ENCODE assay signal across 34 cellular contexts in genomic region chr18:37519506-37520135, GRCh38. TPM values are rescaled to one million over a fixed set of nuclear protein-coding genes. Genes with fewer than 3 reads are reported as not detected.
"Had no signal": no experiment of that assay in that cellular context is flagged by ENCODE, and none has a peak within 500 bp of the region (broad histone marks: within the 10 kb centered on the region; RNA-seq: fewer than 3 reads in every experiment).

No MANE protein-coding gene starts in this region.

- H2AFZ ChIP-seq: PC-9 had no signal

- ATAC-seq: activated CD8-positive, alpha-beta memory T cell treated with anti-CD3 and anti-CD28 coated beads, Interleukin-2, amount 10 ng/mL, durations not matched to agents 7 days and 5 days; activated T-cell treated with anti-CD3 and anti-CD28 coated beads, Interleukin-2, amount 50 U/mL, for 72 hours; activated T-helper 17 cell treated with anti-CD3 and anti-CD28 coated beads, Interleukin-2, amount 50 U/mL, for 72 hours; Right ventricle myocardium inferior had no signal

- H3K36me3 Mint-ChIP-seq: activated CD8-positive, alpha-beta memory T cell treated with anti-CD3 and anti-CD28 coated beads, Interleukin-2, amount 10 ng/mL, durations not matched to agents 7 days and 5 days; activated naive CD8-positive, alpha-beta T cell treated with anti-CD3 and anti-CD28 coated beads for 36 hours had no signal

- H3K36me3 ChIP-seq: brain microvascular endothelial cell, MG63, WERI-Rb-1 had no signal

- H3K27ac Mint-ChIP-seq: activated CD4-positive, alpha-beta memory T cell treated with anti-CD3 and anti-CD28 coated beads, Interleukin-2, amount 10 ng/mL, durations not matched to agents 7 days and 5 days; activated CD8-positive, alpha-beta memory T cell treated with anti-CD3 and anti-CD28 coated beads, Interleukin-2, amount 10 ng/mL, durations not matched to agents 7 days and 5 days; activated naive CD8-positive, alpha-beta T cell treated with anti-CD3 and anti-CD28 coated beads for 36 hours; activated T-cell treated with anti-CD3 and anti-CD28 coated beads, Interleukin-2, amount 50 U/mL, for 72 hours; activated T-helper 17 cell treated with anti-CD3 and anti-CD28 coated beads, Interleukin-2, amount 50 U/mL, for 72 hours had no signal

- H3K4me3 ChIP-seq: MG63, PC-9, SK-N-MC had no signal

- H3K9me3 Mint-ChIP-seq: activated CD4-positive, alpha-beta memory T cell treated with anti-CD3 and anti-CD28 coated beads, Interleukin-2, amount 10 ng/mL, durations not matched to agents 7 days and 5 days; activated naive CD8-positive, alpha-beta T cell treated with anti-CD3 and anti-CD28 coated beads for 36 hours; activated T-cell treated with anti-CD3 and anti-CD28 coated beads, Interleukin-2, amount 50 U/mL, for 72 hours; activated T-helper 17 cell treated with anti-CD3 and anti-CD28 coated beads, Interleukin-2, amount 50 U/mL, for 72 hours had no signal

- H3K27ac ChIP-seq: brain microvascular endothelial cell, PC-9, RWPE1, SK-N-MC, WERI-Rb-1 had no signal

- H3K4me3 Mint-ChIP-seq: activated CD4-positive, alpha-beta memory T cell treated with anti-CD3 and anti-CD28 coated beads, Interleukin-2, amount 10 ng/mL, durations not matched to agents 7 days and 5 days; activated CD8-positive, alpha-beta memory T cell treated with anti-CD3 and anti-CD28 coated beads, Interleukin-2, amount 10 ng/mL, durations not matched to agents 7 days and 5 days; activated naive CD8-positive, alpha-beta T cell treated with anti-CD3 and anti-CD28 coated beads for 36 hours; activated T-cell treated with anti-CD3 and anti-CD28 coated beads, Interleukin-2, amount 50 U/mL, for 72 hours; activated T-helper 17 cell treated with anti-CD3 and anti-CD28 coated beads, Interleukin-2, amount 50 U/mL, for 72 hours had no signal

- DNase-seq: activated CD4-positive, alpha-beta memory T cell treated with anti-CD3 and anti-CD28 coated beads, Interleukin-2, amount 10 ng/mL, durations not matched to agents 7 days and 5 days; activated CD4-positive, alpha-beta T cell treated with anti-CD3 and anti-CD28 coated beads for 1 hour; activated CD4-positive, alpha-beta T cell treated with anti-CD3 and anti-CD28 coated beads for 48 hours; activated CD4-positive, CD25-positive, alpha-beta regulatory T cell; activated CD8-positive, alpha-beta memory T cell treated with anti-CD3 and anti-CD28 coated beads for 24 hours; activated CD8-positive, alpha-beta memory T cell treated with anti-CD3 and anti-CD28 coated beads, Interleukin-2, amount 10 ng/mL, durations not matched to agents 7 days and 5 days; activated CD8-positive, alpha-beta memory T cell treated with anti-CD3 and anti-CD28 coated beads, Interleukin-2, amount 50 U/mL, for 48 hours; activated effector memory CD4-positive, alpha-beta T cell treated with anti-CD3 and anti-CD28 coated beads, Interleukin-2, amount 50 U/mL, for 16 hours; activated naive CD4-positive, alpha-beta T cell; activated naive CD4-positive, alpha-beta T cell treated with anti-CD3 and anti-CD28 coated beads, Interleukin-2, amount 50 U/mL, for 16 hours; activated naive CD8-positive, alpha-beta T cell treated with anti-CD3 and anti-CD28 coated beads for 36 hours; activated T-cell treated with anti-CD3 and anti-CD28 coated beads, Interleukin-2, amount 50 U/mL, for 72 hours; amniotic stem cell; aorta; brain microvascular endothelial cell; central memory CD4-positive, alpha-beta T cell; Kasumi-1; KG1; MG63; NCI-H1092; NCI-H146; NCI-H187 treated with DMSO at 0.1 percent for 48 hours; NCI-H2081; NCI-H345; PC-9; SIG-M5; T1000; WERI-Rb-1 had no signal

- H3K9me3 ChIP-seq: MG63 had no signal

- H3K4me1 Mint-ChIP-seq: activated CD4-positive, alpha-beta memory T cell treated with anti-CD3 and anti-CD28 coated beads, Interleukin-2, amount 10 ng/mL, durations not matched to agents 7 days and 5 days; activated CD8-positive, alpha-beta memory T cell treated with anti-CD3 and anti-CD28 coated beads, Interleukin-2, amount 10 ng/mL, durations not matched to agents 7 days and 5 days; activated T-helper 17 cell treated with anti-CD3 and anti-CD28 coated beads, Interleukin-2, amount 50 U/mL, for 72 hours had no signal

- H3K4me2 ChIP-seq: PC-9 had no signal

- H3K27me3 ChIP-seq: MG63 had no signal

RNA-seq across cellular contexts. Expression of gene CELF4, which starts 46.0 kb away (rescaled TPM):
- total RNA-seq: activated CD4-positive, alpha-beta memory T cell treated with anti-CD3 and anti-CD28 coated beads, Interleukin-2, amount 10 ng/mL, durations not matched to agents 7 days and 5 days; activated CD8-positive, alpha-beta memory T cell treated with anti-CD3 and anti-CD28 coated beads, Interleukin-2, amount 10 ng/mL, durations not matched to agents 7 days and 5 days; activated naive CD8-positive, alpha-beta T cell treated with anti-CD3 and anti-CD28 coated beads for 36 hours; activated T-cell treated with anti-CD3 and anti-CD28 coated beads, Interleukin-2, amount 50 U/mL, for 72 hours; activated T-helper 17 cell treated with anti-CD3 and anti-CD28 coated beads, Interleukin-2, amount 50 U/mL, for 72 hours; aorta; Right ventricle myocardium inferior; T-helper 1 cell treated with Interleukin-12 subunit alpha and Interleukin-12 subunit beta and Interleukin-4 antibody, amounts not matched to agents 30 ng/mL and 1 ng/mL, for 36 hours; T-helper 2 cell treated with Interferon-gamma antibody and Interleukin-4, amounts not matched to agents 100 ng/mL and 5 ng/mL, for 36 hours had no signal
